1 cellular context compared by ENCODE assay signal in genomic region chr2:178523596-178524134, GRCh38.
TF ChIP-seq lines count a peak whose summit lies in the region.

No MANE protein-coding gene starts in this region.

TF ChIP-seq in WTC11, 78 proteins besides CTCF, POLR2A, EP300 and RAD21 (continued from another document):
- TF ChIP-seq E2F5 (CRISPR knock-in tag; IDR thresholded peaks at IDR 0.05) (no peak), GRHL2 (CRISPR knock-in tag; IDR thresholded peaks at IDR 0.05; ENCODE audit: insufficient replicate concordance, severe bottlenecking) (no peak), ZNF532 (CRISPR knock-in tag; IDR thresholded peaks at IDR 0.05; ENCODE audit: borderline replicate concordance) (no peak), EMX1 (CRISPR knock-in tag; IDR thresholded peaks at IDR 0.05) (no peak)
TF ChIP-seq in WTC11: peak in this region for 0.
